Comparison of ENCODE assay signal across 8 cellular contexts in genomic region chr16:31094424-31095120, GRCh38. TPM values are rescaled to one million over a fixed set of nuclear protein-coding genes. Genes with fewer than 3 reads are reported as not detected.
DNase-seq lines count a peak whose midpoint lies in the region; ATAC-seq and TF ChIP-seq lines count a peak whose summit lies in the region.

TSS of gene VKORC1 (minus strand) at chr16:31094797. CDS start at chr16:31094729, 68 bp downstream.

- peak within 1 kb of the TSS; percentile 98 for H3K4me2 ChIP-seq in IMR-90 (ENCODE audit: low read depth, low read length)
- peak within 1 kb of the TSS; percentile 93 for H3K4me2 ChIP-seq in PC-3 (ENCODE audit: low read length)

- no peak for TF ChIP-seq POLR2A in IMR-90 (IDR thresholded peaks at IDR 0.05; ENCODE audit: low read depth, low read length)

- peak within 1 kb of the TSS; percentile 91 for H4K5ac ChIP-seq in IMR-90 (ENCODE audit: low read depth, low read length)

- H2BK5ac ChIP-seq in IMR-90 (ENCODE audit: low read depth, low read length, poor library complexity, severe bottlenecking): peak within 1 kb of the TSS; percentile 67

- peak within 1 kb of the TSS; percentile 65 for H3K56ac ChIP-seq in IMR-90 (ENCODE audit: extremely low read depth, insufficient read depth, low read length)

- POLR2A ChIA-PET in IMR-90 (lab: Charles Lee; ENCODE audit: unreplicated experiment): no interaction called here
- POLR2A ChIA-PET in PC-3 (lab: Charles Lee; ENCODE audit: unreplicated experiment): interaction anchor here (0.6 kb wide), 1 partner anchor 47 kb away, joined by 10 read pairs; no protein-coding TSS in a partner anchor

- peak within 1 kb of the TSS; percentile 95 for H3K23ac ChIP-seq in IMR-90 (ENCODE audit: low read depth, low read length)

- peak within 1 kb of the TSS; percentile 74; the same call in 1 of the 2 replicates for H4K91ac ChIP-seq in IMR-90 (ENCODE audit: insufficient read depth, low read depth, low read length)

- peak within 1 kb of the TSS; percentile 96 for H2AK5ac ChIP-seq in IMR-90 (ENCODE audit: low read depth, low read length)

- peaks cover 23% of the 10 kb centered on the region for H3K79me2 ChIP-seq in PC-3 (ENCODE audit: low read length)

- peak within 1 kb of the TSS; percentile 63 for H3K27ac ChIP-seq in IMR-90 (ENCODE audit: insufficient read depth, low read length)
- H3K27ac ChIP-seq in PC-3 (ENCODE audit: low read length): peak within 1 kb of the TSS; percentile 68
- peak within 1 kb of the TSS; percentile 70 for H3K27ac ChIP-seq in epithelial cell of prostate
- peak within 1 kb of the TSS; percentile 76 to 84 for H3K27ac ChIP-seq in mucosa of rectum (ENCODE audit: low read depth in 2 of 2, low read length in 2 of 2)

- H2AK9ac ChIP-seq in IMR-90 (replicated peaks; ENCODE audit: low read depth, low read length, poor library complexity): peak within 1 kb of the TSS; percentile 100

- H3K4ac ChIP-seq in IMR-90 (ENCODE audit: low read depth, low read length): peak within 1 kb of the TSS; percentile 79

- peaks cover 3% of the 10 kb centered on the region for H3K4me1 ChIP-seq in IMR-90 (ENCODE audit: control insufficient read depth, insufficient read depth, low read length)
- H3K4me1 ChIP-seq in PC-3 (ENCODE audit: insufficient read depth, low read length): peaks cover 7% of the 10 kb centered on the region; the same call in 1 of the 2 replicates
- H3K4me1 ChIP-seq in mucosa of rectum (ENCODE audit: control insufficient read depth in 2 of 2, insufficient read depth in 2 of 2, low read length in 2 of 2): peaks cover 10 to 14% of the 10 kb centered on the region in 2 donors

- no peak within 1 kb of the TSS; the same call in 2 of the 3 replicates for H2BK15ac ChIP-seq in IMR-90 (ENCODE audit: low read depth, low read length)

- H3K27me3 ChIP-seq in IMR-90 (ENCODE audit: control insufficient read depth, insufficient read depth, low read length) (no peaks in the 10 kb centered on the region), PC-3 (ENCODE audit: low read length) (no peaks in the 10 kb centered on the region), mucosa of rectum (ENCODE audit: control insufficient read depth in 2 of 2, insufficient read depth in 2 of 2, low read length in 2 of 2) (no peaks in the 10 kb centered on the region)

- ATAC-seq in GM21526 (IDR thresholded peaks at IDR 0.05; ENCODE audit: low FRiP score, unreplicated experiment) (peak; percentile 65), IMR-90 (ENCODE audit: low read depth) (peak; percentile 96), PC-3 (peak; percentile 94)

- peak within 1 kb of the TSS; percentile 91 for H3K4me3 ChIP-seq in IMR-90 (ENCODE audit: insufficient read depth, low read depth, low read length)
- peak within 1 kb of the TSS; percentile 98 for H3K4me3 ChIP-seq in PC-3 (ENCODE audit: low read length)
- H3K4me3 ChIP-seq in mucosa of rectum (ENCODE audit: low read length in 2 of 2): peak within 1 kb of the TSS; percentile 91 to 95

- in situ Hi-C loops in IMR-90 (cut with MboI; ENCODE audit: low sequenced_read_pairs): no loop called here

- WGBS in IMR-90 (ENCODE audit: extremely low coverage in 2 of 2, insufficient read length in 1 of 2), 2 experiments: 0% methylated on average over 45 of the region's 69 CpGs; no CpG with 5 or more reads in 1 of the 2 experiments

- CTCF ChIA-PET in IMR-90 (lab: Yijun Ruan, JAX) (interaction anchor here (1.0 kb wide), 1 partner anchor 48 kb away, joined by 3 read pairs; no protein-coding TSS in a partner anchor), PC-3 (lab: Charles Lee) (no interaction called here)

- no peaks in the 10 kb centered on the region for H3K9me2 ChIP-seq in PC-3 (replicated peaks; ENCODE audit: low read length)

- peak within 1 kb of the TSS; percentile 86 to 96 for H4K8ac ChIP-seq in IMR-90 (ENCODE audit: low read depth in 2 of 2, low read length in 2 of 2)

- H3K36me3 ChIP-seq in IMR-90 (ENCODE audit: control insufficient read depth, insufficient read depth, low read length) (peaks cover 11% of the 10 kb centered on the region), PC-3 (ENCODE audit: low read depth, low read length) (peaks cover 3% of the 10 kb centered on the region; the same call in 1 of the 2 replicates), mucosa of rectum (ENCODE audit: control insufficient read depth in 2 of 2, insufficient read depth in 2 of 2, low read length in 2 of 2) (peaks cover 5 to 7% of the 10 kb centered on the region in 2 donors)

- H4K20me1 ChIP-seq in IMR-90 (ENCODE audit: insufficient read depth, low read length): peaks cover 17% of the 10 kb centered on the region
- peaks cover 5% of the 10 kb centered on the region; the same call in 1 of the 2 replicates for H4K20me1 ChIP-seq in PC-3 (ENCODE audit: low read length)

- H3K9me3 ChIP-seq in IMR-90 (ENCODE audit: control insufficient read depth, insufficient read depth, low read length) (peaks cover under 1% of the 10 kb centered on the region; the same call in 1 of the 2 replicates), PC-3 (ENCODE audit: low read length) (no peaks in the 10 kb centered on the region), mucosa of rectum (ENCODE audit: control insufficient read depth in 2 of 2, low read length in 2 of 2) (no peaks in the 10 kb centered on the region)

- DNase-seq in DMS 273 treated with DMSO at 0.1 percent for 48 hours (lab: John Stamatoyannopoulos, UW): peak; percentile 98
- peak; percentile 97 for DNase-seq in IMR-90
- peak; percentile 96 for DNase-seq in PC-3
- peak; percentile 86 for DNase-seq in activated T-cell treated with anti-CD3 and anti-CD28 coated beads for 48 hours (ENCODE audit: low read depth)
- DNase-seq in epithelial cell of prostate (ENCODE audit: low read depth, low spot score): peak; percentile 88
- DNase-seq in stimulated activated CD8-positive, alpha-beta memory T cell treated with anti-CD3 and anti-CD28 coated beads, Interleukin-4, amount 100 ng/mL, for 48 hours: peak; percentile 92

- no TSS peak for BruUV-seq in IMR-90 (replicated peaks; lab: Mats Ljungman, UMichigan)
- BruUV-seq in PC-3 (replicated peaks; lab: Mats Ljungman, UMichigan): no TSS peak

- no peak for TF ChIP-seq RAD21 in IMR-90 (IDR thresholded peaks at IDR 0.05; ENCODE audit: low read length)

- peaks cover 34 to 52% of the 10 kb centered on the region in 2 experiments; a peak in 3 of 4 replicates for H3K79me1 ChIP-seq in IMR-90 (ENCODE audit: low read depth in 1 of 2, low read length in 2 of 2)

- H3K18ac ChIP-seq in IMR-90 (ENCODE audit: low read depth, low read length): peak within 1 kb of the TSS; percentile 12

- dilution Hi-C loops in IMR-90 (cut with HindIII; ENCODE audit: low sequenced_read_pairs, unreplicated experiment): no loop called here

- H3K9ac ChIP-seq in IMR-90 (ENCODE audit: low read depth, low read length): peak within 1 kb of the TSS; percentile 96
- H3K9ac ChIP-seq in PC-3 (ENCODE audit: low read length): peak within 1 kb of the TSS; percentile 90
- H3K9ac ChIP-seq in mucosa of rectum (ENCODE audit: low read depth in 1 of 2, low read length in 2 of 2): peak within 1 kb of the TSS; percentile 60 to 81

- intact Hi-C loops in IMR-90 (cut with micrococcal nuclease): loop anchor here (1.0 to 5.0 kb wide), 3 partner anchors 48 to 110 kb away; partner anchors contain the start of genes HSD3B7 and STX4
- intact Hi-C loops in PC-3 (cut with micrococcal nuclease): loop anchor here (1.0 to 5.0 kb wide), 4 partner anchors 20 to 773 kb away; partner anchors contain the start of genes HSD3B7, ZNF646 and ZNF668

- peaks cover 15% of the 10 kb centered on the region for H3K9me1 ChIP-seq in IMR-90 (ENCODE audit: insufficient read depth, low read length)

- peak within 1 kb of the TSS; percentile 96 for H2AFZ ChIP-seq in IMR-90 (replicated peaks; ENCODE audit: low read length, poor library complexity)
- H2AFZ ChIP-seq in PC-3 (ENCODE audit: low read length): peak within 1 kb of the TSS; percentile 91

- peak within 1 kb of the TSS; percentile 96 for H3K14ac ChIP-seq in IMR-90 (replicated peaks; ENCODE audit: low read depth, low read length)

- TF ChIP-seq CTCF in IMR-90 (conservative IDR thresholded peaks at IDR 0.05; ENCODE audit: low read depth, low read length) (no peak), PC-3 (conservative IDR thresholded peaks at IDR 0.05; ENCODE audit: low read depth, low read length) (no peak)

- H2BK120ac ChIP-seq in IMR-90 (ENCODE audit: low read depth, low read length): peak within 1 kb of the TSS; percentile 27; the same call in 1 of the 2 replicates

- no peak within 1 kb of the TSS for H2BK20ac ChIP-seq in IMR-90 (ENCODE audit: low read depth, low read length)

- no peaks in the 10 kb centered on the region for H3F3A ChIP-seq in PC-3 (ENCODE audit: low read length, unreplicated experiment)

TF ChIP-seq in IMR-90, 13 proteins besides CTCF, POLR2A, EP300 and RAD21:
- TF ChIP-seq MAZ (IDR thresholded peaks at IDR 0.05; ENCODE audit: borderline replicate concordance, low read depth, low read length): peak; percentile 41; the same call in 1 of the 2 replicates
- TF ChIP-seq FOS (IDR thresholded peaks at IDR 0.05; ENCODE audit: low read depth, low read length): 0 out of 2 replicates have a peak, but pooled peaks have one; percentile 4
- TF ChIP-seq, protein P1, sequence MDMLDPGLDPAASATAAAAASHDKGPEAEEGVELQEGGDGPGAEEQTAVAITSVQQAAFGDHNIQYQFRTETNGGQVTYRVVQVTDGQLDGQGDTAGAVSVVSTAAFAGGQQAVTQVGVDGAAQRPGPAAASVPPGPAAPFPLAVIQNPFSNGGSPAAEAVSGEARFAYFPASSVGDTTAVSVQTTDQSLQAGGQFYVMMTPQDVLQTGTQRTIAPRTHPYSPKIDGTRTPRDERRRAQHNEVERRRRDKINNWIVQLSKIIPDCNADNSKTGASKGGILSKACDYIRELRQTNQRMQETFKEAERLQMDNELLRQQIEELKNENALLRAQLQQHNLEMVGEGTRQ (IDR thresholded peaks at IDR 0.05; ENCODE audit: low read depth, low read length): no peak
- TF ChIP-seq SMC3 (IDR thresholded peaks at IDR 0.05; ENCODE audit: low read depth, low read length): no peak

RNA-seq across cellular contexts. Expression of gene VKORC1, which starts in this region (rescaled TPM):
- 61.9 and 65.2 TPM in 2 replicates for total RNA-seq in IMR-90 (2012; rRNA removed)
- polyA plus RNA-seq in IMR-90 (2012; rRNA removed): 317 and 362 TPM in 2 replicates
- 544 and 807 TPM in 2 replicates for polyA plus RNA-seq in IMR-90 (2012; cell fraction: cytosol; rRNA removed)
- 203 and 293 TPM in 2 replicates for polyA plus RNA-seq in IMR-90 (2012; cell fraction: nucleus; rRNA removed; ENCODE audit: low replicate concordance)
- 105 and 127 TPM in 2 replicates for total RNA-seq in PC-3 (2014; rRNA removed)

Comparison
In these comparisons a context has a peak if more than half of its experiments do, and no peak if none do; other contexts are left out.
1. Peak in every context shown above with its lines: DNase-seq, ATAC-seq, H3K4me3 ChIP-seq and H3K27ac ChIP-seq.